Comparison of ENCODE assay signal across 1 cellular context in genomic region chr6:37168809-37169457, GRCh38.
TF ChIP-seq lines count a peak whose summit lies in the region.

No MANE protein-coding gene starts in this region.

TF ChIP-seq in K562, 482 proteins besides CTCF, POLR2A, EP300 and RAD21 (continued from another document and continues in another):
- TF ChIP-seq STAT5B (CRISPR knock-in tag; IDR thresholded peaks at IDR 0.05) (no peak), ZNF589 (CRISPR knock-in tag; IDR thresholded peaks at IDR 0.05; ENCODE audit: low read depth) (peak; percentile 24; the same call in 1 of the 2 replicates), FOXM1 (IDR thresholded peaks at IDR 0.05; ENCODE audit: low read depth) (no peak), FOXM1 (CRISPR knock-in tag; IDR thresholded peaks at IDR 0.05; ENCODE audit: low read depth) (no peak), ZFX (CRISPR knock-in tag; IDR thresholded peaks at IDR 0.05) (peak; percentile 89), CHD1 (IDR thresholded peaks at IDR 0.05; ENCODE audit: low read length) (peak; percentile 57), ZNF764 (CRISPR knock-in tag; IDR thresholded peaks at IDR 0.05; ENCODE audit: low read depth) (no peak), HDGF (IDR thresholded peaks at IDR 0.05) (peak; percentile 40; the same call in 1 of the 2 replicates), ZNF57 (CRISPR knock-in tag; IDR thresholded peaks at IDR 0.05) (no peak), SNAPC5 (CRISPR knock-in tag; IDR thresholded peaks at IDR 0.05) (no peak), ESRRA (IDR thresholded peaks at IDR 0.05; ENCODE audit: borderline replicate concordance, low read depth) (no peak), ZNF740 (CRISPR knock-in tag; IDR thresholded peaks at IDR 0.05) (no peak), ZNF740 (tag; IDR thresholded peaks at IDR 0.05) (no peak), EGR1 (conservative IDR thresholded peaks at IDR 0.05) (peak; percentile 93), HSF4 (CRISPR knock-in tag; IDR thresholded peaks at IDR 0.05; ENCODE audit: borderline replicate concordance) (no peak), CBX2 (IDR thresholded peaks at IDR 0.05; ENCODE audit: insufficient read depth, low read length, poor library complexity, severe bottlenecking) (no peak), JUNB (CRISPR knock-in tag; conservative IDR thresholded peaks at IDR 0.05) (0 out of 2 replicates have a peak, but pooled peaks have one; percentile 2), ZNF24 (IDR thresholded peaks at IDR 0.05) (no peak), HMBOX1 (IDR thresholded peaks at IDR 0.05) (peak; percentile 72; the same call in 1 of the 2 replicates), AFF1 (IDR thresholded peaks at IDR 0.05; ENCODE audit: low read depth in 1 of 2, partially characterized antibody in 2 of 2) (peak in 1 of 2 experiments; percentile 21), ARID1B (IDR thresholded peaks at IDR 0.05) (peak; percentile 65; the same call in 1 of the 2 replicates), ARNT (IDR thresholded peaks at IDR 0.05) (0 out of 4 replicates have a peak, but pooled peaks of 1 of the 2 experiments have one; percentile 29), CUX1 (CRISPR knock-in tag; IDR thresholded peaks at IDR 0.05) (no peak), ZC3H4 (CRISPR knock-in tag; IDR thresholded peaks at IDR 0.05; ENCODE audit: borderline replicate concordance) (0 out of 2 replicates have a peak, but pooled peaks have one; percentile 65), PRPF4 (IDR thresholded peaks at IDR 0.05; ENCODE audit: insufficient read depth, low read depth, low read length, poor library complexity, severe bottlenecking) (no peak), MTA3 (IDR thresholded peaks at IDR 0.05; ENCODE audit: borderline replicate concordance) (0 out of 2 replicates have a peak, but pooled peaks have one; percentile 15), ZNF584 (CRISPR knock-in tag; IDR thresholded peaks at IDR 0.05; ENCODE audit: low read depth) (0 out of 2 replicates have a peak, but pooled peaks have one; percentile 46), BACH1 (tag; IDR thresholded peaks at IDR 0.05) (0 out of 2 replicates have a peak, but pooled peaks have one; percentile 32), HNRNPLL (IDR thresholded peaks at IDR 0.05; ENCODE audit: low read depth, low read length, poor library complexity, severe bottlenecking) (no peak), ZNF184 (CRISPR knock-in tag; IDR thresholded peaks at IDR 0.05) (no peak), FOXK2 (conservative IDR thresholded peaks at IDR 0.05 in 1 of 2, IDR thresholded peaks at IDR 0.05 in 1 of 2; ENCODE audit: low read depth in 2 of 2) (0 out of 4 replicates have a peak, but pooled peaks of 1 of the 2 experiments have one; percentile 21), KDM5B (IDR thresholded peaks at IDR 0.05; ENCODE audit: insufficient replicate concordance, low read depth, low read length) (peak; percentile 82), SMC3 (conservative IDR thresholded peaks at IDR 0.05; ENCODE audit: insufficient read depth, low read depth, low read length) (no peak), PKNOX1 (IDR thresholded peaks at IDR 0.05) (no peak), HDAC6 (IDR thresholded peaks at IDR 0.05; ENCODE audit: low read depth, low read length) (no peak), CBX5 (IDR thresholded peaks at IDR 0.05; ENCODE audit: borderline replicate concordance, low read depth) (no peak), CEBPG (CRISPR knock-in tag; IDR thresholded peaks at IDR 0.05) (no peak), CEBPG (tag; conservative IDR thresholded peaks at IDR 0.05 in 1 of 2, IDR thresholded peaks at IDR 0.05 in 1 of 2) (peak; percentile 58 to 63), MYC (IDR thresholded peaks at IDR 0.05; ENCODE audit: low read depth, low read length) (no peak), MYC (CRISPR knock-in tag; IDR thresholded peaks at IDR 0.05; ENCODE audit: borderline replicate concordance, low read depth) (peak; percentile 81; the same call in 1 of the 2 replicates), BRCA1 (IDR thresholded peaks at IDR 0.05) (no peak), BRCA1 (CRISPR knock-in tag; IDR thresholded peaks at IDR 0.05) (peak; percentile 25; the same call in 1 of the 2 replicates), FOSL1 (tag; conservative IDR thresholded peaks at IDR 0.05) (peak; percentile 83), RFX5 (IDR thresholded peaks at IDR 0.05; ENCODE audit: low read depth, low read length) (no peak), TBP (optimal IDR thresholded peaks at IDR 0.05; ENCODE audit: low read depth, low read length) (no peak), TSHZ1 (CRISPR knock-in tag; IDR thresholded peaks at IDR 0.05) (no peak), ZNF12 (CRISPR knock-in tag; IDR thresholded peaks at IDR 0.05) (0 out of 2 replicates have a peak, but pooled peaks have one; percentile 45), ZHX1 (conservative IDR thresholded peaks at IDR 0.05; ENCODE audit: low read length) (no peak), KLF16 (IDR thresholded peaks at IDR 0.05) (no peak)
